ENCODE assay signal across 1 cellular context in the genomic region with DNA sequence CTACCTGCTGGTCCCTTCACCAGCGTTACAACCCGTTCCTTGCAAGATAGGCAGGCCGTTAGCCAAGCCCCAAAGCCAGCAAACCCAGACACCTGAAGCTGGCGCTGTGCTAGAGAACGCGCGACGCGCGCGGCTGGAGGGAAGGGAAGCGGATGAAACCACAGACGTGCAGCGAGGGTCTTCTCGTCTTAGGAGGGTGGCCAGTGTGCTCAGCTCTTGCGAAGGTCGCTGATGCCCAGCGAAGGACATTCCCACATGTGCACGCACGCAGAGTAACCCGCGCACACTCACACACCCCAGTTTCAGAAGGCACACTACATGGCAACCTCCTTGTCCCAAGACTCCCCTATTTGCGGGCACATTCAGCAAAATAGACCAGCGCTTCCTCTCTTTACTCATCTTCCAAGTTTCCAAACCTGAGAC.
TF ChIP-seq lines count a peak whose summit lies in the region.

No MANE protein-coding gene starts in this region.

TF ChIP-seq in H1, 55 proteins besides CTCF, POLR2A, EP300 and RAD21 (continued from another document):
- TF ChIP-seq, protein P1, sequence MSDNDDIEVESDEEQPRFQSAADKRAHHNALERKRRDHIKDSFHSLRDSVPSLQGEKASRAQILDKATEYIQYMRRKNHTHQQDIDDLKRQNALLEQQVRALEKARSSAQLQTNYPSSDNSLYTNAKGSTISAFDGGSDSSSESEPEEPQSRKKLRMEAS (IDR thresholded peaks at IDR 0.05): peak; percentile 49
- TF ChIP-seq RXRA (IDR thresholded peaks at IDR 0.05; ENCODE audit: insufficient read depth, low read depth, low read length) (no peak), SUZ12 (IDR thresholded peaks at IDR 0.05; ENCODE audit: low read length) (peak; percentile 77; the same call in 1 of the 2 replicates), CREB1 (IDR thresholded peaks at IDR 0.05) (0 out of 2 replicates have a peak, but pooled peaks have one; percentile 16), EZH2 (IDR thresholded peaks at IDR 0.05; ENCODE audit: low read depth, low read length, severe bottlenecking) (peak; percentile 66), KDM4A (IDR thresholded peaks at IDR 0.05; ENCODE audit: low read depth, low read length, severe bottlenecking) (peak; percentile 87)
